20 cellular contexts compared by ENCODE assay signal in genomic region chr2:134199123-134199522, GRCh38.
"Had no signal": no experiment of that assay in that cellular context is flagged by ENCODE, and none has a peak within 500 bp of the region (broad histone marks: within the 10 kb centered on the region; RNA-seq: fewer than 3 reads in every experiment).

No MANE protein-coding gene starts in this region.

- H3K9me3 ChIP-seq: gastrocnemius medialis, heart left ventricle, pancreas, sigmoid colon, tibial nerve, uterus had no signal

- H3K4me3 Mint-ChIP-seq: activated CD8-positive, alpha-beta T cell treated with anti-CD3 and anti-CD28 coated beads for 36 hours; activated naive CD4-positive, alpha-beta T cell treated with anti-CD3 and anti-CD28 coated beads for 36 hours; activated T-helper 1 cell treated with anti-CD3 and anti-CD28 coated beads, Interleukin-12 subunit alpha, Interleukin-12 subunit beta, Interleukin-2, Interleukin-4 antibody, amounts not matched to agents 30 ng/mL and 10 ng/mL and 1 ng/mL, durations not matched to agents 14 hours and 24 hours and 36 hours; brain had no signal

- H3K36me3 ChIP-seq: gastrocnemius medialis, heart left ventricle, pancreas, sigmoid colon, tibial nerve, uterus had no signal

- H3K9me3 Mint-ChIP-seq: activated CD8-positive, alpha-beta T cell treated with anti-CD3 and anti-CD28 coated beads for 36 hours; activated naive CD4-positive, alpha-beta T cell treated with anti-CD3 and anti-CD28 coated beads for 36 hours; activated T-helper 1 cell treated with anti-CD3 and anti-CD28 coated beads, Interleukin-12 subunit alpha, Interleukin-12 subunit beta, Interleukin-2, Interleukin-4 antibody, amounts not matched to agents 30 ng/mL and 10 ng/mL and 1 ng/mL, durations not matched to agents 14 hours and 24 hours and 36 hours; brain; naive B cell had no signal

- H3K27ac Mint-ChIP-seq: activated naive CD4-positive, alpha-beta T cell treated with anti-CD3 and anti-CD28 coated beads for 36 hours; activated T-helper 1 cell treated with anti-CD3 and anti-CD28 coated beads, Interleukin-12 subunit alpha, Interleukin-12 subunit beta, Interleukin-2, Interleukin-4 antibody, amounts not matched to agents 30 ng/mL and 10 ng/mL and 1 ng/mL, durations not matched to agents 14 hours and 24 hours and 36 hours had no signal

- ATAC-seq: activated CD8-positive, alpha-beta T cell treated with anti-CD3 and anti-CD28 coated beads for 36 hours; gastrocnemius medialis; left cardiac atrium had no signal

- H3K27ac ChIP-seq: coronary artery, gastrocnemius medialis, sigmoid colon, tibial nerve, uterus had no signal

- H3K4me1 ChIP-seq: uterus had no signal

- H3K36me3 Mint-ChIP-seq: brain, naive B cell had no signal

- H3K4me3 ChIP-seq: coronary artery, gastrocnemius medialis, heart left ventricle, lung, pancreas, sigmoid colon, tibial nerve, uterus had no signal

- H3K27me3 Mint-ChIP-seq: activated CD8-positive, alpha-beta T cell treated with anti-CD3 and anti-CD28 coated beads for 36 hours; naive B cell had no signal

- DNase-seq: activated CD4-positive, alpha-beta T cell treated with anti-CD3 and anti-CD28 coated beads for 4 hours; activated CD8-positive, alpha-beta T cell treated with anti-CD3 and anti-CD28 coated beads for 36 hours; activated naive CD4-positive, alpha-beta T cell treated with anti-CD3 and anti-CD28 coated beads for 36 hours; central memory CD4-positive, alpha-beta T cell; effector CD8-positive, alpha-beta T cell; gastrocnemius medialis; heart left ventricle; left cardiac atrium; midbrain; naive B cell; pancreas; sigmoid colon; stimulated activated CD4-positive, alpha-beta T cell treated with anti-CD3 and anti-CD28 coated beads, Interleukin-1b, Interleukin-23, amount 100 ng/mL, for 48 hours; T-helper 2 cell; uterus had no signal

- FAIRE-seq: pancreas had no signal

- H3K27me3 ChIP-seq: gastrocnemius medialis, heart left ventricle, pancreas, sigmoid colon, tibial nerve, uterus had no signal
